18 cellular contexts compared by ENCODE assay signal in genomic region chr13:40520916-40521315, GRCh38.
"Had no signal": no experiment of that assay in that cellular context is flagged by ENCODE, and none has a peak within 500 bp of the region (broad histone marks: within the 10 kb centered on the region; RNA-seq: fewer than 3 reads in every experiment).

No MANE protein-coding gene starts in this region.

- H3K4me1 ChIP-seq: gastrocnemius medialis had no signal

- H3K27ac Mint-ChIP-seq: natural killer cell, type B pancreatic cell had no signal

- H3K9me3 Mint-ChIP-seq: natural killer cell, neural crest cell, type B pancreatic cell had no signal

- DNase-seq: effector CD8-positive, alpha-beta T cell; gastrocnemius medialis; heart right ventricle; hypothalamus; kidney glomerular epithelial cell; mammary epithelial cell; mucosa of descending colon; natural killer cell; posterior cingulate gyrus; spleen; stimulated activated CD4-positive, alpha-beta T cell treated with anti-CD3 and anti-CD28 coated beads, Interleukin-4, amount 100 ng/mL, for 1 hour; stimulated activated naive CD4-positive, alpha-beta T cell; thyroid gland had no signal

- H3K27ac ChIP-seq: coronary artery, gastrocnemius medialis, heart right ventricle, spleen, suprapubic skin, thyroid gland had no signal

- H3K4me3 ChIP-seq: coronary artery, gastrocnemius medialis, heart right ventricle, mucosa of descending colon, spleen, suprapubic skin, thyroid gland had no signal

- H3K27me3 ChIP-seq: gastrocnemius medialis, heart right ventricle, spleen, suprapubic skin, thyroid gland had no signal

- H3K4me3 Mint-ChIP-seq: natural killer cell, neural crest cell, type B pancreatic cell had no signal

- H3K27me3 Mint-ChIP-seq: type B pancreatic cell had no signal

- ATAC-seq: heart right ventricle, mucosa of descending colon, natural killer cell, sciatic nerve had no signal

- H3K36me3 Mint-ChIP-seq: natural killer cell, type B pancreatic cell had no signal

- H3K36me3 ChIP-seq: gastrocnemius medialis, heart right ventricle, spleen, suprapubic skin, thyroid gland had no signal

- H3K9me3 ChIP-seq: gastrocnemius medialis, heart right ventricle, mucosa of descending colon, spleen, suprapubic skin, thyroid gland had no signal
